ENCODE assay signal across 13 cellular contexts in the genomic region with DNA sequence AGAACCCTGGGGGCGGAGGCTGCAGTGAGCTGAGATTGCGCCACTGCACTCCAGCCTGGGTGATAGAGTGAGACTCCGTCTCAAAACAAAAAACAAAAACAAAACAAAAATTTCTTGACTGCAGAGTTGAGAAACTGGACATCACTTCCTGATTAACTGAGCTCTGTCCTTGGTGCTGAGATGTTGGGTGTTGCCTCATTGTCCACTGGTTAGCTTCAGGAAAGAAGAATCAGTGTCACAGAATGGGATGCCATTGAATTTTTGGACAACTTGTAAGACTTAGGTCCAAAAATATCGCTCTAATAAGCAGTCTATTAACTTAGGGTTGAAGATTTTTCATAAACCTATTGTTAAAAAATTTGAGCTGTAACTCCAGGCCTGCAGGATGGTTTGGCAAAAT. TPM values are rescaled to one million over a fixed set of nuclear protein-coding genes. Genes with fewer than 3 reads are reported as not detected.
A peak's percentile ranks its signal among the peaks of the same experiment; 100 is the strongest.
DNase-seq lines count a peak whose midpoint lies in the region; ATAC-seq and TF ChIP-seq lines count a peak whose summit lies in the region.
"Had no signal": no experiment of that assay in that cellular context is flagged by ENCODE, and none has a peak within 500 bp of the region (broad histone marks: within the 10 kb centered on the region; RNA-seq: fewer than 3 reads in every experiment).

No MANE protein-coding gene starts in this region.

- peak; percentile 69 for DNase-seq in AG08395 (ENCODE audit: low spot score)
- peak; percentile 35 for DNase-seq in HFFc6
- peak; percentile 62 for DNase-seq in fibroblast of the aortic adventitia (ENCODE audit: low read depth)
- DNase-seq in cerebellar nuclear complex (lab: John Stamatoyannopoulos, UW), result no peak
- DNase-seq in stimulated activated CD8-positive, alpha-beta memory T cell treated with anti-CD3 and anti-CD28 coated beads, Interleukin-4, amount 100 ng/mL, for 48 hours, result no peak
- no peak for DNase-seq in testis
- DNase-seq in Right ventricle myocardium superior, result no peak
- DNase-seq: activated CD4-positive, alpha-beta T cell treated with anti-CD3 and anti-CD28 coated beads for 1 hour; stimulated activated CD4-positive, alpha-beta T cell treated with anti-CD3 and anti-CD28 coated beads, Interleukin-12 subunit alpha, Interleukin-12 subunit beta, amount 100 ng/mL, for 4 hours had no signal

- no peak for TF ChIP-seq POLR2A in testis (IDR thresholded peaks at IDR 0.05)

- WGBS in testis, 2 donors, result 59 to 66% methylated on average over 4 of the region's 4 CpGs

- ATAC-seq in SK-N-SH treated with all-trans-retinoic acid at 6 μM for 48 hours, result no peak
- no peak for ATAC-seq in Right ventricle myocardium superior (ENCODE audit: poor library complexity)

- H3K27ac ChIP-seq in testis, result no peak overlapping the region
- H3K27ac ChIP-seq: thoracic aorta had no signal

- no peaks in the 10 kb centered on the region for H3K36me3 Mint-ChIP-seq in HFFc6 (ENCODE audit: low read depth)
- H3K36me3 Mint-ChIP-seq: CD4-positive, CD25-positive, alpha-beta regulatory T cell had no signal

- H3K4me3 ChIP-seq in fibroblast of the aortic adventitia (ENCODE audit: low read depth, low read length), result no peak overlapping the region
- H3K4me3 ChIP-seq in testis, result no peak overlapping the region
- H3K4me3 ChIP-seq: lung, thoracic aorta had no signal

- H3K27me3 ChIP-seq in testis, result no peaks in the 10 kb centered on the region

- H3K4me3 Mint-ChIP-seq in HFFc6, result no peak overlapping the region
- H3K4me3 Mint-ChIP-seq: CD4-positive, CD25-positive, alpha-beta regulatory T cell had no signal

- no peaks in the 10 kb centered on the region for H3K4me1 Mint-ChIP-seq in HFFc6 (ENCODE audit: low read depth)
- H3K4me1 Mint-ChIP-seq: CD4-positive, CD25-positive, alpha-beta regulatory T cell had no signal

- no peaks in the 10 kb centered on the region for H3K36me3 ChIP-seq in testis (ENCODE audit: low read depth, missing control alignments)
- H3K36me3 ChIP-seq: thoracic aorta had no signal

- H3K4me1 ChIP-seq in testis, result no peaks in the 10 kb centered on the region

- TF ChIP-seq CTCF in HFFc6 (IDR thresholded peaks at IDR 0.05) (no peak), fibroblast of the aortic adventitia (IDR thresholded peaks at IDR 0.05; ENCODE audit: insufficient read depth, low read length) (no peak), testis (IDR thresholded peaks at IDR 0.05) (no peak)

- no peaks in the 10 kb centered on the region for H3K9me3 Mint-ChIP-seq in HFFc6

- H3K9me3 ChIP-seq in testis, result no peaks in the 10 kb centered on the region
- H3K9me3 ChIP-seq: thoracic aorta had no signal

- H3K27me3 Mint-ChIP-seq in HFFc6 (ENCODE audit: insufficient read depth), result peaks cover 25% of the 10 kb centered on the region

- intact Hi-C loops in testis (cut with DNase I; ENCODE audit: low total_unique reads) (no loop called here), Right ventricle myocardium superior (cut with DNase I) (no loop called here)

- no peak overlapping the region for H3K27ac Mint-ChIP-seq in HFFc6
- H3K27ac Mint-ChIP-seq: CD4-positive, CD25-positive, alpha-beta regulatory T cell had no signal

TF ChIP-seq in SK-N-SH treated with all-trans-retinoic acid at 6 μM for 48 hours, 23 proteins besides CTCF, POLR2A, EP300 and RAD21:
- TF ChIP-seq, protein P1, sequence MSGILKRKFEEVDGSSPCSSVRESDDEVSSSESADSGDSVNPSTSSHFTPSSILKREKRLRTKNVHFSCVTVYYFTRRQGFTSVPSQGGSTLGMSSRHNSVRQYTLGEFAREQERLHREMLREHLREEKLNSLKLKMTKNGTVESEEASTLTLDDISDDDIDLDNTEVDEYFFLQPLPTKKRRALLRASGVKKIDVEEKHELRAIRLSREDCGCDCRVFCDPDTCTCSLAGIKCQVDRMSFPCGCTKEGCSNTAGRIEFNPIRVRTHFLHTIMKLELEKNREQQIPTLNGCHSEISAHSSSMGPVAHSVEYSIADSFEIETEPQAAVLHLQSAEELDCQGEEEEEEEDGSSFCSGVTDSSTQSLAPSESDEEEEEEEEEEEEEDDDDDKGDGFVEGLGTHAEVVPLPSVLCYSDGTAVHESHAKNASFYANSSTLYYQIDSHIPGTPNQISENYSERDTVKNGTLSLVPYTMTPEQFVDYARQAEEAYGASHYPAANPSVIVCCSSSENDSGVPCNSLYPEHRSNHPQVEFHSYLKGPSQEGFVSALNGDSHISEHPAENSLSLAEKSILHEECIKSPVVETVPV (CRISPR knock-in tag; IDR thresholded peaks at IDR 0.05), result no peak
- 0 out of 2 replicates have a peak, but pooled peaks have one; percentile 19 for TF ChIP-seq SNAI2 (CRISPR knock-in tag; IDR thresholded peaks at IDR 0.05)
TF ChIP-seq in SK-N-SH treated with all-trans-retinoic acid at 6 μM for 48 hours: peak in this region for 1.

RNA-seq across cellular contexts. Expression of a gene that starts 23.8 kb away (rescaled TPM):
- not detected for total RNA-seq in HFFc6 (2021; fragmentation: NEBNext Ultra II Directional; extraction: Animal tissue kit (Norgen Biotek cat#: 25700))
- not detected in 2 replicates for total RNA-seq in fibroblast of the aortic adventitia (ENCODE audit: low replicate concordance)
- total RNA-seq in testis, result under 1 TPM in 1 of 2 donors, not detected in 1; 0.50 TPM
- 0.21 TPM for polyA plus RNA-seq in testis (ENCODE audit: insufficient read depth, low read depth, low replicate concordance)
- total RNA-seq in Right ventricle myocardium superior, result not detected
- total RNA-seq: CD4-positive, CD25-positive, alpha-beta regulatory T cell; lung; thoracic aorta had no signal
- polyA plus RNA-seq: CD4-positive, CD25-positive, alpha-beta regulatory T cell; lung had no signal

Comparison
In these comparisons a context has a peak if more than half of its experiments do, and no peak if none do; other contexts are left out.
1. DNase-seq: peak in AG08395 (single experiment), HFFc6 (single experiment) and fibroblast of the aortic adventitia (single experiment); none in cerebellar nuclear complex (0 of 2), stimulated activated CD8-positive, alpha-beta memory T cell treated with anti-CD3 and anti-CD28 coated beads, Interleukin-4, amount 100 ng/mL, for 48 hours (single experiment), testis (single experiment) and Right ventricle myocardium superior (single experiment).